Comparison of ENCODE assay signal across 3 cellular contexts in the genomic region with DNA sequence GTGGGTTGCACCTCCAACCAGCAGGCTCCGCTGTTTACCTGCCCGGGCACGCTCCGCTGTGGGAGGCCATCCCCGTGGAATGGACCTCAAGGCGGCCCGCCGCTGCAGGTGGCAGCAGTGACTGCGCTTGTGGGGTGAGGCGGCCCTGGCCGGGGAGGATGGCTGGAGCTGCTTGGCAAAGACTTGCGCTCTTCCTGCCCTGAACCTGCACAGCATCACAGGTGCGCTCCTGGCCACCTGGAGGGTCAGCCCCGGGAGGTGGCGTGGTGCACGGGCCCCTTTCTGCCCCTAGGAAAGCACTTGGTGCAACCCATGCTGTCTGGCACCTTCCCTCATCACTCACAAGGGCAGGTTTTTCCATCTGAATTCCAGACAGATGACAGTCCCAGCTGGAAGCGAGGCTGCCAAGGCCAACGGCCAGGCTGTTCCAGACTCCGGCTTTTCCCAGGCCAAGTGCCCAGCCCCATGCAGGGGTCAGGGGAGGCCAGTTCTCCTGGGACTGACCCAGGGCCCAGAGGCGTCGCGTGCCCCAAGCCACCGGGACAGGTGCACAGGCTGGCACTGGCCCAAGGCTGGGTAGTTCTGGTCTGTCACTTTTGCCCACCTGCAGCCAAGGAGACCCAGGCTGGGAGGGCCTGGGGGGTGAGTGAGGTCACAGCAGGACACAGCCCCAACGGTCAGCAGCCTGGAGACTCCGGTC.
A peak's percentile ranks its signal among the peaks of the same experiment; 100 is the strongest.
TF ChIP-seq lines count a peak whose summit lies in the region.

No MANE protein-coding gene starts in this region.

TF ChIP-seq in A549, 52 proteins besides CTCF, POLR2A, EP300 and RAD21:
- TF ChIP-seq SREBF2 (IDR thresholded peaks at IDR 0.05), result no peak
- TF ChIP-seq NFE2L2 (conservative IDR thresholded peaks at IDR 0.05; ENCODE audit: low read length), result no peak
- TF ChIP-seq JUN (IDR thresholded peaks at IDR 0.05), result no peak
- TF ChIP-seq, protein P1, sequence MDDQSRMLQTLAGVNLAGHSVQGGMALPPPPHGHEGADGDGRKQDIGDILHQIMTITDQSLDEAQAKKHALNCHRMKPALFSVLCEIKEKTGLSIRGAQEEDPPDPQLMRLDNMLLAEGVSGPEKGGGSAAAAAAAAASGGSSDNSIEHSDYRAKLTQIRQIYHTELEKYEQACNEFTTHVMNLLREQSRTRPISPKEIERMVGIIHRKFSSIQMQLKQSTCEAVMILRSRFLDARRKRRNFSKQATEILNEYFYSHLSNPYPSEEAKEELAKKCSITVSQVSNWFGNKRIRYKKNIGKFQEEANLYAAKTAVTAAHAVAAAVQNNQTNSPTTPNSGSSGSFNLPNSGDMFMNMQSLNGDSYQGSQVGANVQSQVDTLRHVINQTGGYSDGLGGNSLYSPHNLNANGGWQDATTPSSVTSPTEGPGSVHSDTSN (IDR thresholded peaks at IDR 0.05), result peak; percentile 13; the same call in 1 of the 2 replicates
- no peak for TF ChIP-seq FOSL2 (IDR thresholded peaks at IDR 0.05)
- peak; percentile 41; the same call in 1 of the 2 replicates for TF ChIP-seq FOSL2 (CRISPR knock-in tag; IDR thresholded peaks at IDR 0.05)
- no peak for TF ChIP-seq EHF (CRISPR knock-in tag; IDR thresholded peaks at IDR 0.05)
- TF ChIP-seq, protein P2, sequence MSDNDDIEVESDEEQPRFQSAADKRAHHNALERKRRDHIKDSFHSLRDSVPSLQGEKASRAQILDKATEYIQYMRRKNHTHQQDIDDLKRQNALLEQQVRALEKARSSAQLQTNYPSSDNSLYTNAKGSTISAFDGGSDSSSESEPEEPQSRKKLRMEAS (IDR thresholded peaks at IDR 0.05), result peak; percentile 68
- TF ChIP-seq, protein P3, sequence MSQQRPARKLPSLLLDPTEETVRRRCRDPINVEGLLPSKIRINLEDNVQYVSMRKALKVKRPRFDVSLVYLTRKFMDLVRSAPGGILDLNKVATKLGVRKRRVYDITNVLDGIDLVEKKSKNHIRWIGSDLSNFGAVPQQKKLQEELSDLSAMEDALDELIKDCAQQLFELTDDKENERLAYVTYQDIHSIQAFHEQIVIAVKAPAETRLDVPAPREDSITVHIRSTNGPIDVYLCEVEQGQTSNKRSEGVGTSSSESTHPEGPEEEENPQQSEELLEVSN (IDR thresholded peaks at IDR 0.05; ENCODE audit: borderline replicate concordance, low read depth), result 0 out of 2 replicates have a peak, but pooled peaks have one; percentile 40

TF ChIP-seq in IMR-90, 13 proteins besides CTCF, POLR2A, EP300 and RAD21:
- TF ChIP-seq CEBPB (IDR thresholded peaks at IDR 0.05; ENCODE audit: low read depth, low read length), result no peak

TF ChIP-seq in GM12891, 5 proteins besides CTCF, POLR2A, EP300 and RAD21:
- TF ChIP-seq POU2F2 (IDR thresholded peaks at IDR 0.05; ENCODE audit: low read depth, low read length) (no peak), POLR2AphosphoS5 (IDR thresholded peaks at IDR 0.05; ENCODE audit: low read depth, low read length) (no peak), PAX5 (IDR thresholded peaks at IDR 0.05; ENCODE audit: insufficient read depth, low read length, severe bottlenecking) (no peak), TAF1 (IDR thresholded peaks at IDR 0.05; ENCODE audit: low read depth, low read length) (no peak), SPI1 (IDR thresholded peaks at IDR 0.05; ENCODE audit: low read depth, low read length) (no peak)
